In the genomic region with DNA sequence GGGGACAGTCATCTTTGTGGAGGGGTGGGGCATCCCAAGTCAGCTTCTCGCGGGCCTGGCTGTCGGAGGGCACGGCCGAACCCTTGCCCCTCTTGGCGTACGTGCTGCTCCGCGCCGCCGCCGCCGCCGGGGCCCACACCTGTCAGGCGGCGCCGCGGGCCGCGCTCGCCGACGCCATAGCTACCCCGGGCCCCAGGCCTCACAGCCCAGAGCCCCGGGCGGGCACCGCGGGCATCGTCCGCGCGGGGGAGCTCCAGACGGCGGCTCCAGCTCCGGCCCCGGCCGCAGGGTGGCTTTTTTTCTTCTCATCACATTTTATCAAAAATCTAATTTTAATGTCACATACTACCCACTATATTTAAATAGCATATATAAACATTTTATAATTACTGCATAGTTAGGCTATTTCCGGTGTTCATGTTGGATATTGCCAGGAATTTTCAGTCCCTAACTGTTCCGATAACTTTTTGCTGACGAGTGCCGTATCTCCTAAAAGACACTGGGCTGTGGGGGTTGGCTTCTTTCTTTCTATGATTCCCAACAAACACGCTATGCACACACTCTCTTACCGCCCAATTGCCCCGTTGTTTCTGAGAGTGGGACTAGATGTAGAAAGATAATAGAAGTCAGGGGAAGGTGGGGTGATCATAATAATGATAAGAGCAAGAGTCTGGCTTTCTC, we compare ENCODE assay signal across 15 cellular contexts. TPM values are rescaled to one million over a fixed set of nuclear protein-coding genes. Genes with fewer than 3 reads are reported as not detected.
A peak's percentile ranks its signal among the peaks of the same experiment; 100 is the strongest.
DNase-seq lines count a peak whose midpoint lies in the region; ATAC-seq and TF ChIP-seq lines count a peak whose summit lies in the region.
"Not testable (repeated sequence)": the region's sequence is repeated elsewhere in the genome, so short reads cannot be mapped to it uniquely, and the experiment has no call there.
"Had no signal": no experiment of that assay in that cellular context is flagged by ENCODE, and none has a peak within 500 bp of the region (broad histone marks: within the 10 kb centered on the region; RNA-seq: fewer than 3 reads in every experiment).

No MANE protein-coding gene starts in this region.

- peak; percentile 62 for DNase-seq in 8988T
- not testable (repeated sequence) for DNase-seq in HCT116 (ENCODE audit: low read depth, low spot score); fibroblast of pulmonary artery (ENCODE audit: low read depth); left ventricle myocardium superior; right lobe of liver
- DNase-seq in body of pancreas: peak in 1 of 4 donors; percentile 38
- DNase-seq in psoas muscle: peak in 1 of 2 donors; percentile 15

- RAD21 ChIA-PET in HCT116 (lab: Charles Lee; ENCODE audit: low non-redundant PET in 1 of 2, low total read pairs in 2 of 2, uncharacterized antibody in 2 of 2, unreplicated experiment in 2 of 2): interaction anchor here in 1 of 2 experiments (0.9 kb wide), 1 partner anchor 84 kb away, joined by 3 read pairs; no protein-coding TSS in a partner anchor

- H3K4me1 ChIP-seq in HCT116 (ENCODE audit: control insufficient read depth in 1 of 2, insufficient read depth in 2 of 2, low read length in 2 of 2); body of pancreas; right lobe of liver; psoas muscle: not testable (repeated sequence)

- H2AFZ ChIP-seq in HCT116 (ENCODE audit: low read depth, low read length, poor library complexity, severe bottlenecking): not testable (repeated sequence)

- H4K20me1 ChIP-seq in HCT116 (ENCODE audit: insufficient read depth): not testable (repeated sequence)

- 70 to 78% methylated on average over 28 to 42 of the region's 44 CpGs for whole genome bisulfite sequencing in body of pancreas, 2 donors
- 74% methylated on average over 19 of the region's 44 CpGs for WGBS in right lobe of liver (ENCODE audit: insufficient coverage, low coverage, low lambda C conversion rate, missing lambda C conversion rate)
- WGBS in psoas muscle, 3 donors: 76 to 86% (median 79%) methylated on average over 44 of the region's 44 CpGs

- CTCF ChIA-PET in HCT116 (lab: Charles Lee): interaction anchor here (1.5 to 2.3 kb wide), 2 partner anchors 8 to 168 kb away, joined by 8 to 13 read pairs; no protein-coding TSS in a partner anchor

- H3K9me3 ChIP-seq in HCT116 (ENCODE audit: control insufficient read depth in 1 of 2, insufficient read depth in 1 of 2, low read depth in 1 of 2, low read length in 2 of 2); body of pancreas; right lobe of liver; psoas muscle: not testable (repeated sequence)

- TF ChIP-seq CTCF in HCT116 (IDR thresholded peaks at IDR 0.05 in 2 of 3, conservative IDR thresholded peaks at IDR 0.05 in 1 of 3; ENCODE audit: borderline replicate concordance in 1 of 3, insufficient read depth in 1 of 3, low read depth in 2 of 3, low read length in 2 of 3) (peak; percentile 28 to 49 (median 41); a peak in 5 of 6 replicates), VCaP (conservative IDR thresholded peaks at IDR 0.05) (peak; percentile 92), body of pancreas (IDR thresholded peaks at IDR 0.05) (peak in 3 of 7 experiments; percentile 9 to 24 (median 21)), right lobe of liver (IDR thresholded peaks at IDR 0.05) (peak; percentile 12 to 14 (median 12)), psoas muscle (IDR thresholded peaks at IDR 0.05) (peak; percentile 17)
- TF ChIP-seq CTCF in fibroblast of pulmonary artery (IDR thresholded peaks at IDR 0.05; ENCODE audit: low read length, missing control alignments): not testable (repeated sequence)

- TF ChIP-seq POLR2A in HCT116 (IDR thresholded peaks at IDR 0.05; ENCODE audit: borderline replicate concordance, extremely low read depth, insufficient read depth, insufficient read length); body of pancreas (IDR thresholded peaks at IDR 0.05); right lobe of liver (IDR thresholded peaks at IDR 0.05): not testable (repeated sequence)

- not testable (repeated sequence) for H3K27me3 ChIP-seq in HCT116 (ENCODE audit: insufficient read depth, low read length); body of pancreas; right lobe of liver; psoas muscle (ENCODE audit: insufficient read depth in 3 of 3, low read length in 2 of 3)

- H3K79me2 ChIP-seq in HCT116 (ENCODE audit: insufficient read depth, low read length): not testable (repeated sequence)

- not testable (repeated sequence) for BruUV-seq in HCT116 (replicated peaks; lab: Mats Ljungman, UMichigan)

- H3K9me2 ChIP-seq in HCT116 (ENCODE audit: insufficient read depth): not testable (repeated sequence)

- H3K36me3 ChIP-seq in HCT116 (ENCODE audit: control insufficient read depth in 1 of 2, insufficient read depth in 2 of 2, low read length in 2 of 2); body of pancreas (replicated peaks in 1 of 2; ENCODE audit: insufficient read depth in 1 of 2, low read depth in 2 of 2); right lobe of liver; psoas muscle (ENCODE audit: insufficient read depth in 1 of 2, low read depth in 1 of 2): not testable (repeated sequence)

- peak overlapping the region; percentile 64 for H3K4me2 ChIP-seq in HCT116 (ENCODE audit: low read length)

- H3K27ac ChIP-seq in HCT116 (ENCODE audit: low read depth, low read length): peak overlapping the region; percentile 17
- not testable (repeated sequence) for H3K27ac ChIP-seq in VCaP, body of pancreas, right lobe of liver, psoas muscle

- intact Hi-C loops in HCT116 (cut with micrococcal nuclease); body of pancreas (cut with DNase I); left ventricle myocardium superior (cut with micrococcal nuclease); right lobe of liver (cut with DNase I); psoas muscle (cut with DNase I): not testable (repeated sequence)

- TF ChIP-seq RAD21 in HCT116 (IDR thresholded peaks at IDR 0.05; ENCODE audit: low read depth): not testable (repeated sequence)

- ATAC-seq in HCT116 (peak; percentile 92), body of pancreas (peak; percentile 40), left ventricle myocardium superior (peak; percentile 43), right lobe of liver (peak in 3 of 4 donors; percentile 40 to 61 (median 53)), psoas muscle (peak in 2 of 4 donors; percentile 55 to 56)

- POLR2A ChIA-PET in HCT116 (lab: Charles Lee): not testable (repeated sequence)

- H3K4me3 ChIP-seq in HCT116 (replicated peaks in 1 of 2; ENCODE audit: low read depth in 1 of 2, low read length in 2 of 2): peak overlapping the region; percentile 37 to 47
- not testable (repeated sequence) for H3K4me3 ChIP-seq in body of pancreas, right lobe of liver
- H3K4me3 ChIP-seq in fibroblast of pulmonary artery (replicated peaks; ENCODE audit: low read depth, low read length): peak overlapping the region; percentile 17
- H3K4me3 ChIP-seq in psoas muscle: peak overlapping the region; percentile 30

- H3K9ac ChIP-seq in HCT116 (ENCODE audit: low read length): peak overlapping the region; percentile 25; the same call in 1 of the 2 replicates

TF ChIP-seq in HCT116, 20 proteins besides CTCF, POLR2A, EP300 and RAD21:
- peak; percentile 33 for TF ChIP-seq YY1 (IDR thresholded peaks at IDR 0.05; ENCODE audit: extremely low read depth, insufficient replicate concordance, low read depth, low read length)
- TF ChIP-seq ZFX (IDR thresholded peaks at IDR 0.05): peak; percentile 33; the same call in 1 of the 2 replicates
TF ChIP-seq in HCT116: peak in this region for 2; not testable (repeated sequence) for 18.

RNA-seq across cellular contexts. Expression of a gene that starts 25.2 kb away (rescaled TPM):
- 0.34 TPM for total RNA-seq in HCT116 (2021; ENCODE audit: unreplicated experiment)
- 0.02 TPM in 1 of 2 replicates, not detected in the other for polyA plus RNA-seq in HCT116 (2012)
- total RNA-seq in body of pancreas: 10 to 100 TPM; 13.0 to 14.2 TPM
- not detected for total RNA-seq in left ventricle myocardium superior
- total RNA-seq in right lobe of liver: not detected
- not detected for total RNA-seq in psoas muscle
- polyA plus RNA-seq in psoas muscle: not detected
- total RNA-seq: Calu3; CD4-positive, alpha-beta T cell; GM12878; H9; HepG2; M059J; RPMI7951 had no signal
- polyA plus RNA-seq: GM12878, HepG2 had no signal

Comparison
In these comparisons a context has a peak if more than half of its experiments do, and no peak if none do; other contexts are left out.
1. RNA of a gene that starts 25.2 kb away (total RNA-seq): 13.0 to 14.2 TPM in body of pancreas; 0.34 TPM in HCT116 (single experiment), not detected in left ventricle myocardium superior (single experiment), not detected in right lobe of liver and not detected in psoas muscle; every median in the first group is over 10 times any median in the second.